ENCODE assay signal across 8 cellular contexts in the genomic region with DNA sequence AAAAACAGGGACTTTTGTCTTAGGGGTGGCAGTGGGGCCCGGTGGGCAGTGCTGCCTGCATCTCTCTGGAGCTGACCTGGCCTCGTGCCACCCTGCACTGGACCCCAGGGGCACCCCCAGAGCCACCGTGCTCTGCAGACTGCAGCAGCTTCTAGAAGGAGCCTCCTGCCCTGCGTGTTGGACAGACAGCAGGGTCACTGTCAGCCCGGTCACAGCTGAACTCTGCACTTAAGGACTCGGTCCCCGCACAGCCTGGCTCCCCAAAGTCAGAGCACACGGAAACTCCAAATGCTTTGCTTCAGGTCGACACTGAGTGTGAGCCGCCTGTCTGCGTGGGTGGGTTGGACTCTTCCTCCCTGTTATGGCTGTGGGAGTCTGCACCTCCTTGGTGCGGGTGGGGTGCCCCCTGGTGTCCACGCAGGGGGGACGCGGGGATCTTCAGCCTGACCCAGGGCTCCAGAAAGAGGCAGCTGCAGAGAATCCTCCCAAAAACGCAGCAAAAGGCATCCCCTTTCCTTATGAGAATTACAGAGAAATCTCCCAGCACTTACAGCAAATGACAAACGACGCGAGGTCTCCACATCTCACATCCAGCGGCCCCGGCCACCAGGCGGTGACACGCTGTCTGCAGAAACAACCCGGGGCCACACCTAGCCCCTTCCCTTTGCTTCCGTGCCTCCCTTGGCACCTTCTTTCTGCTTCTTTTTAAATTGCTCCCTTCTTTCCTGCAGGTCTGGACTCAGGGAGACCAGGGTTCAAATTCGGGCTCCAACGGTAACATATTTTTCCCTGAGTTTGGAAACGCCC. TPM values are rescaled to one million over a fixed set of nuclear protein-coding genes. Genes with fewer than 3 reads are reported as not detected.
DNase-seq lines count a peak whose midpoint lies in the region; ATAC-seq and TF ChIP-seq lines count a peak whose summit lies in the region.

No MANE protein-coding gene starts in this region.

- H3K36me3 Mint-ChIP-seq in activated naive CD4-positive, alpha-beta T cell treated with anti-CD3 and anti-CD28 coated beads, Interleukin-2, amount 50 U/mL, for 72 hours = peaks cover 0 to 8% of the 10 kb centered on the region in 2 donors
- no peaks in the 10 kb centered on the region for H3K36me3 Mint-ChIP-seq in activated T-helper 2 cell treated with anti-CD3 and anti-CD28 coated beads, Interferon-gamma antibody, Interleukin-2, Interleukin-4, amounts not matched to agents 10 μg/mL and 5 μg/mL and 100 μg/mL, durations not matched to agents 14 hours and 24 hours and 36 hours (ENCODE audit: low read depth)

- H3K27ac ChIP-seq in RWPE2 (ENCODE audit: poor library complexity, severe bottlenecking) = no peak overlapping the region

- no peaks in the 10 kb centered on the region for H3K9me3 ChIP-seq in RWPE2 (ENCODE audit: severe bottlenecking)

- DNase-seq in activated naive CD4-positive, alpha-beta T cell treated with anti-CD3 and anti-CD28 coated beads, Interleukin-2, amount 50 U/mL, for 72 hours (ENCODE audit: low spot score in 2 of 2) = peak in 1 of 2 donors; percentile 54
- no peak for DNase-seq in activated naive CD4-positive, alpha-beta T cell treated with Interleukin-2 at 50 U/mL for 16 hours
- DNase-seq in RWPE2 (ENCODE audit: low spot score) (no peak), foreskin melanocyte (peak; percentile 4), pons (ENCODE audit: low spot score) (peak; percentile 61)
- DNase-seq in activated T-helper 2 cell treated with anti-CD3 and anti-CD28 coated beads, Interferon-gamma antibody, Interleukin-2, Interleukin-4, amounts not matched to agents 10 μg/mL and 5 μg/mL and 100 μg/mL, durations not matched to agents 14 hours and 24 hours and 36 hours (ENCODE audit: low spot score) = no peak

- peak; percentile 24 to 70 for ATAC-seq in activated naive CD4-positive, alpha-beta T cell treated with anti-CD3 and anti-CD28 coated beads, Interleukin-2, amount 50 U/mL, for 72 hours
- ATAC-seq in RWPE2 (ENCODE audit: low read depth) (peak; percentile 76), GM21619 (IDR thresholded peaks at IDR 0.05; ENCODE audit: unreplicated experiment) (no peak), HG03432 (IDR thresholded peaks at IDR 0.05; ENCODE audit: unreplicated experiment) (no peak)

- no peak overlapping the region for H3K4me3 ChIP-seq in RWPE2 (ENCODE audit: severe bottlenecking)

- H3K27ac Mint-ChIP-seq in activated naive CD4-positive, alpha-beta T cell treated with anti-CD3 and anti-CD28 coated beads, Interleukin-2, amount 50 U/mL, for 72 hours = no peak overlapping the region
- H3K27ac Mint-ChIP-seq in activated T-helper 2 cell treated with anti-CD3 and anti-CD28 coated beads, Interferon-gamma antibody, Interleukin-2, Interleukin-4, amounts not matched to agents 10 μg/mL and 5 μg/mL and 100 μg/mL, durations not matched to agents 14 hours and 24 hours and 36 hours = no peak overlapping the region

- no peak overlapping the region for H3K4me3 Mint-ChIP-seq in activated T-helper 2 cell treated with anti-CD3 and anti-CD28 coated beads, Interferon-gamma antibody, Interleukin-2, Interleukin-4, amounts not matched to agents 10 μg/mL and 5 μg/mL and 100 μg/mL, durations not matched to agents 14 hours and 24 hours and 36 hours (ENCODE audit: low read depth)

- peak; percentile 61 for TF ChIP-seq CTCF in RWPE2 (IDR thresholded peaks at IDR 0.05; ENCODE audit: poor library complexity, severe bottlenecking)

- intact Hi-C loops in activated T-helper 2 cell treated with anti-CD3 and anti-CD28 coated beads, Interferon-gamma antibody, Interleukin-2, Interleukin-4, amounts not matched to agents 10 μg/mL and 5 μg/mL and 100 μg/mL, durations not matched to agents 14 hours and 24 hours and 36 hours (cut with micrococcal nuclease) = loop anchor here (2.0 kb wide), 1 partner anchor 155 kb away; no protein-coding TSS in a partner anchor

- no peaks in the 10 kb centered on the region for H3K36me3 ChIP-seq in RWPE2 (ENCODE audit: low read depth)

- no peaks in the 10 kb centered on the region for H3K27me3 Mint-ChIP-seq in activated T-helper 2 cell treated with anti-CD3 and anti-CD28 coated beads, Interferon-gamma antibody, Interleukin-2, Interleukin-4, amounts not matched to agents 10 μg/mL and 5 μg/mL and 100 μg/mL, durations not matched to agents 14 hours and 24 hours and 36 hours (ENCODE audit: low read depth)

- peaks cover 0 to 6% of the 10 kb centered on the region in 2 donors for H3K9me3 Mint-ChIP-seq in activated naive CD4-positive, alpha-beta T cell treated with anti-CD3 and anti-CD28 coated beads, Interleukin-2, amount 50 U/mL, for 72 hours
- H3K9me3 Mint-ChIP-seq in activated T-helper 2 cell treated with anti-CD3 and anti-CD28 coated beads, Interferon-gamma antibody, Interleukin-2, Interleukin-4, amounts not matched to agents 10 μg/mL and 5 μg/mL and 100 μg/mL, durations not matched to agents 14 hours and 24 hours and 36 hours = peaks cover 2% of the 10 kb centered on the region

- no peaks in the 10 kb centered on the region for H3K4me1 ChIP-seq in RWPE2 (ENCODE audit: insufficient read depth, poor library complexity, severe bottlenecking)

- H3K27me3 ChIP-seq in RWPE2 (ENCODE audit: insufficient read depth, poor library complexity, severe bottlenecking) = no peaks in the 10 kb centered on the region

- peaks cover 1% of the 10 kb centered on the region for H3K4me1 Mint-ChIP-seq in activated T-helper 2 cell treated with anti-CD3 and anti-CD28 coated beads, Interferon-gamma antibody, Interleukin-2, Interleukin-4, amounts not matched to agents 10 μg/mL and 5 μg/mL and 100 μg/mL, durations not matched to agents 14 hours and 24 hours and 36 hours (ENCODE audit: low read depth)

RNA-seq across cellular contexts. Expression of a gene that starts 36.3 kb away (rescaled TPM):
- total RNA-seq in activated naive CD4-positive, alpha-beta T cell treated with anti-CD3 and anti-CD28 coated beads, Interleukin-2, amount 50 U/mL, for 72 hours = not detected
- total RNA-seq in activated T-helper 2 cell treated with anti-CD3 and anti-CD28 coated beads, Interferon-gamma antibody, Interleukin-2, Interleukin-4, amounts not matched to agents 10 μg/mL and 5 μg/mL and 100 μg/mL, durations not matched to agents 14 hours and 24 hours and 36 hours = 0.80 and 0.87 TPM in 2 replicates

Comparison
In these comparisons a context has a peak if more than half of its experiments do, and no peak if none do; other contexts are left out.
1. ATAC-seq: peak in activated naive CD4-positive, alpha-beta T cell treated with anti-CD3 and anti-CD28 coated beads, Interleukin-2, amount 50 U/mL, for 72 hours (2 of 2) and RWPE2 (single experiment); none in GM21619 (single experiment) and HG03432 (single experiment).
2. DNase-seq: peak in foreskin melanocyte (single experiment) and pons (single experiment); none in activated naive CD4-positive, alpha-beta T cell treated with Interleukin-2 at 50 U/mL for 16 hours (single experiment), RWPE2 (single experiment) and activated T-helper 2 cell treated with anti-CD3 and anti-CD28 coated beads, Interferon-gamma antibody, Interleukin-2, Interleukin-4, amounts not matched to agents 10 μg/mL and 5 μg/mL and 100 μg/mL, durations not matched to agents 14 hours and 24 hours and 36 hours (single experiment).